ENCODE assay signal across 19 cellular contexts in genomic region chr12:112192475-112192874, GRCh38.
DNase-seq lines count a peak whose midpoint lies in the region; ATAC-seq and TF ChIP-seq lines count a peak whose summit lies in the region.
"Had no signal": no experiment of that assay in that cellular context is flagged by ENCODE, and none has a peak within 500 bp of the region (broad histone marks: within the 10 kb centered on the region; RNA-seq: fewer than 3 reads in every experiment).

No MANE protein-coding gene starts in this region.

- peak overlapping the region; percentile 20 for H3K27ac ChIP-seq in RWPE2 (ENCODE audit: poor library complexity, severe bottlenecking)
- peak overlapping the region in 36 of 59 donors; percentile 8 to 78 (median 54) for H3K27ac ChIP-seq in dorsolateral prefrontal cortex
- H3K27ac ChIP-seq in mesodermal cell (ENCODE audit: low read depth, low read length, severe bottlenecking): peak overlapping the region; percentile 88
- peak overlapping the region; percentile 15 for H3K27ac ChIP-seq in thymus (ENCODE audit: low read depth)
- no peak overlapping the region for H3K27ac ChIP-seq in CD8-positive, alpha-beta memory T cell (ENCODE audit: low read depth, low read length)
- H3K27ac ChIP-seq: A549 had no signal

- TF ChIP-seq CTCF in RWPE2 (IDR thresholded peaks at IDR 0.05; ENCODE audit: poor library complexity, severe bottlenecking) (no peak), dorsolateral prefrontal cortex (IDR thresholded peaks at IDR 0.05 in 54 of 56, conservative IDR thresholded peaks at IDR 0.05 in 2 of 56; ENCODE audit: low read depth in 1 of 56, partially characterized antibody in 56 of 56) (no peak)

- H3K9me3 Mint-ChIP-seq in CD8-positive, alpha-beta memory T cell: no peaks in the 10 kb centered on the region
- H3K9me3 Mint-ChIP-seq: CD14-positive monocyte, HFFc6 had no signal

- no peak for DNase-seq in RWPE2 (ENCODE audit: low spot score)
- no peak for DNase-seq in dorsolateral prefrontal cortex
- DNase-seq in CD8-positive, alpha-beta memory T cell: no peak
- DNase-seq in DMS 273 treated with DMSO at 0.1 percent for 48 hours (lab: John Stamatoyannopoulos, UW): no peak
- no peak for DNase-seq in NCI-H446 treated with DMSO at 0.1 percent for 48 hours (lab: John Stamatoyannopoulos, UW)
- no peak for DNase-seq in NCI-H1048 (lab: John Stamatoyannopoulos, UW)
- DNase-seq: EL, GF-D8, HFFc6, KG1, NCI-H2081, NCI-H345, NCI-H524 treated with DMSO at 0.1 percent for 48 hours, Right ventricle myocardium superior had no signal

- H3K36me3 ChIP-seq in RWPE2 (ENCODE audit: low read depth): peaks cover 8% of the 10 kb centered on the region
- peaks cover 76% of the 10 kb centered on the region for H3K36me3 ChIP-seq in mesodermal cell (ENCODE audit: control insufficient read depth, insufficient read depth, low read length)
- peaks cover 29% of the 10 kb centered on the region for H3K36me3 ChIP-seq in thymus (ENCODE audit: control insufficient read depth, insufficient read depth)
- peaks cover 24% of the 10 kb centered on the region for H3K36me3 ChIP-seq in CD8-positive, alpha-beta memory T cell (ENCODE audit: insufficient read depth, low read length)

- H3K9me3 ChIP-seq in RWPE2 (ENCODE audit: severe bottlenecking) (no peaks in the 10 kb centered on the region), mesodermal cell (ENCODE audit: control insufficient read depth, low read length) (no peaks in the 10 kb centered on the region), thymus (ENCODE audit: control insufficient read depth) (no peaks in the 10 kb centered on the region)
- H3K9me3 ChIP-seq in CD8-positive, alpha-beta memory T cell (ENCODE audit: low read length): no peaks in the 10 kb centered on the region
- H3K9me3 ChIP-seq: A549 had no signal

- no peak overlapping the region for H3K4me3 ChIP-seq in RWPE2 (ENCODE audit: severe bottlenecking)
- no peak overlapping the region for H3K4me3 ChIP-seq in dorsolateral prefrontal cortex
- no peak overlapping the region for H3K4me3 ChIP-seq in mesodermal cell (ENCODE audit: extremely low read depth, insufficient read depth, low read length, poor library complexity, severe bottlenecking)
- no peak overlapping the region for H3K4me3 ChIP-seq in thymus (ENCODE audit: low read length)
- no peak overlapping the region for H3K4me3 ChIP-seq in CD8-positive, alpha-beta memory T cell (ENCODE audit: low read length)
- H3K4me3 ChIP-seq: A549 had no signal

- H3K4me1 Mint-ChIP-seq in CD8-positive, alpha-beta memory T cell: no peaks in the 10 kb centered on the region
- H3K4me1 Mint-ChIP-seq: B cell had no signal

- H3K36me3 Mint-ChIP-seq in CD8-positive, alpha-beta memory T cell: peaks cover 4 to 76% (median 17%) of the 10 kb centered on the region in 3 donors

- POLR2A ChIA-PET in CD8-positive, alpha-beta memory T cell (lab: Charles Lee): no interaction called here

- CTCF ChIA-PET in CD8-positive, alpha-beta memory T cell (lab: Charles Lee): interaction anchor here (0.6 kb wide), 1 partner anchor 195 kb away, joined by 3 read pairs; no protein-coding TSS in a partner anchor

- H3K27ac Mint-ChIP-seq in CD8-positive, alpha-beta memory T cell: no peak overlapping the region
- H3K27ac Mint-ChIP-seq: B cell had no signal

- H3K4me1 ChIP-seq in RWPE2 (ENCODE audit: insufficient read depth, poor library complexity, severe bottlenecking) (peaks cover 16% of the 10 kb centered on the region), mesodermal cell (ENCODE audit: control insufficient read depth, insufficient read depth, low read length, poor library complexity, severe bottlenecking) (peaks cover 13% of the 10 kb centered on the region), thymus (ENCODE audit: control insufficient read depth, insufficient read depth, low read length) (no peaks in the 10 kb centered on the region)
- H3K4me1 ChIP-seq in CD8-positive, alpha-beta memory T cell (ENCODE audit: insufficient read depth, low read length): no peaks in the 10 kb centered on the region
- H3K4me1 ChIP-seq: A549 had no signal

- ATAC-seq in RWPE2 (ENCODE audit: low read depth): no peak
- ATAC-seq: A549 had no signal

- intact Hi-C loops in dorsolateral prefrontal cortex (cut with DNase I): no loop called here

- no peaks in the 10 kb centered on the region for H3K27me3 Mint-ChIP-seq in CD8-positive, alpha-beta memory T cell
- H3K27me3 Mint-ChIP-seq: B cell had no signal

- no peak overlapping the region for H3K4me3 Mint-ChIP-seq in CD8-positive, alpha-beta memory T cell
- H3K4me3 Mint-ChIP-seq: B cell, CD14-positive monocyte, HFFc6 had no signal

- WGBS in mesodermal cell (ENCODE audit: insufficient coverage in 2 of 2), 2 experiments: 97 to 100% methylated on average over 7 to 12 of the region's 13 CpGs
- WGBS in thymus: 98% methylated on average over 13 of the region's 13 CpGs

- H3K27me3 ChIP-seq in RWPE2 (ENCODE audit: insufficient read depth, poor library complexity, severe bottlenecking) (no peaks in the 10 kb centered on the region), dorsolateral prefrontal cortex (no peaks in the 10 kb centered on the region), thymus (ENCODE audit: control insufficient read depth, insufficient read depth) (no peaks in the 10 kb centered on the region)
- H3K27me3 ChIP-seq in CD8-positive, alpha-beta memory T cell (ENCODE audit: insufficient read depth, low read length, poor library complexity, severe bottlenecking): no peaks in the 10 kb centered on the region
